37 cellular contexts compared by ENCODE assay signal in the genomic region with DNA sequence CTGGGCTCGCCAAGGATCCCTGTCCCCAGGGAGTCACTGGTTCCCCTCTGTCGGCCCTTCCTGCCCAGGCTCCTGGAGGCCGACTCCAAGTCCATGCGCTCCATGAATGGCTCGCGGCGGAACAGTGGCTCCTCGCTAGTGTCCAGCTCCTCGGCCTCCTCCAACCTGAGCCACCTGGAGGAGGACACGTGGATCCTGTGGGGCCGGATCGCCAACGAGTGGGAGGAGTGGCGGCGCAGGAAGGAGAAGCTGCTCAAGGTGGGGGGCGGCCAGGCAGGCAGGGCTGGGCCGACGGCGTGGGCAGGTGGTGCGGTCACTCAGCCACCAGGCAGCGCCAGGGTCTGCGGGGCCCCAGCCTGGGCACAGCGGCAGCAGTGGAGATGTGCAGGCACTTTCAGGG. TPM values are rescaled to one million over a fixed set of nuclear protein-coding genes. Genes with fewer than 3 reads are reported as not detected.
"Had no signal": no experiment of that assay in that cellular context is flagged by ENCODE, and none has a peak within 500 bp of the region (broad histone marks: within the 10 kb centered on the region; RNA-seq: fewer than 3 reads in every experiment).

No MANE protein-coding gene starts in this region.

- H3K27ac ChIP-seq: VCaP had no signal

- H3K9me3 ChIP-seq: MG63 had no signal

- H3K9me3 Mint-ChIP-seq: activated CD4-positive, alpha-beta memory T cell treated with anti-CD3 and anti-CD28 coated beads, Interleukin-2, amount 10 ng/mL, durations not matched to agents 7 days and 5 days; activated naive CD4-positive, alpha-beta T cell treated with anti-CD3 and anti-CD28 coated beads, Interleukin-2, amount 10 ng/mL, durations not matched to agents 7 days and 5 days; activated naive CD8-positive, alpha-beta T cell treated with anti-CD3 and anti-CD28 coated beads, Interleukin-2, amount 50 U/mL, for 24 hours; brain had no signal

- DNase-seq: activated CD4-positive, alpha-beta memory T cell treated with anti-CD3 and anti-CD28 coated beads, Interleukin-2, amount 10 ng/mL, durations not matched to agents 7 days and 5 days; activated CD4-positive, alpha-beta T cell treated with anti-CD3 and anti-CD28 coated beads for 1 hour; activated CD4-positive, alpha-beta T cell treated with anti-CD3 and anti-CD28 coated beads for 48 hours; activated CD4-positive, CD25-positive, alpha-beta regulatory T cell; activated CD8-positive, alpha-beta memory T cell treated with anti-CD3 and anti-CD28 coated beads for 24 hours; activated CD8-positive, alpha-beta memory T cell treated with anti-CD3 and anti-CD28 coated beads, Interleukin-2, amount 10 ng/mL, durations not matched to agents 7 days and 5 days; activated CD8-positive, alpha-beta memory T cell treated with anti-CD3 and anti-CD28 coated beads, Interleukin-2, amount 50 U/mL, for 48 hours; activated effector memory CD4-positive, alpha-beta T cell treated with Interleukin-2 at 50 U/mL for 16 hours; activated naive CD4-positive, alpha-beta T cell treated with anti-CD3 and anti-CD28 coated beads, Interleukin-2, amount 10 ng/mL, durations not matched to agents 7 days and 5 days; activated naive CD8-positive, alpha-beta T cell treated with anti-CD3 and anti-CD28 coated beads, Interleukin-2, amount 50 U/mL, for 24 hours; activated T-cell treated with anti-CD3 and anti-CD28 coated beads, Interleukin-2, amount 50 U/mL, for 48 hours; anterior cingulate cortex; caudate nucleus; Kasumi-1; KG1; MG63; NCI-H1048; NCI-H1105 treated with DMSO at 0.1 percent for 48 hours; NCI-H1436 treated with DMSO at 0.1 percent for 48 hours; NCI-H1694 treated with DMSO at 0.1 percent for 48 hours; NCI-H2029 treated with DMSO at 0.1 percent for 48 hours; NCI-H2171 treated with DMSO at 0.1 percent for 48 hours; NCI-H2227 treated with DMSO at 0.1 percent for 48 hours; NCI-H446 treated with DMSO at 0.1 percent for 48 hours; NCI-H524; NCI-H69; NCI-H82; SIG-M5; T-helper 1 cell; T-helper 2 cell; T-helper 9 cell had no signal

- H3K4me1 Mint-ChIP-seq: activated CD4-positive, alpha-beta memory T cell treated with anti-CD3 and anti-CD28 coated beads, Interleukin-2, amount 10 ng/mL, durations not matched to agents 7 days and 5 days; activated CD8-positive, alpha-beta memory T cell treated with anti-CD3 and anti-CD28 coated beads, Interleukin-2, amount 10 ng/mL, durations not matched to agents 7 days and 5 days; activated naive CD4-positive, alpha-beta T cell treated with anti-CD3 and anti-CD28 coated beads, Interleukin-2, amount 10 ng/mL, durations not matched to agents 7 days and 5 days; activated naive CD8-positive, alpha-beta T cell treated with anti-CD3 and anti-CD28 coated beads, Interleukin-2, amount 50 U/mL, for 24 hours had no signal

- H3K27me3 Mint-ChIP-seq: activated CD4-positive, alpha-beta memory T cell treated with anti-CD3 and anti-CD28 coated beads, Interleukin-2, amount 10 ng/mL, durations not matched to agents 7 days and 5 days; activated CD8-positive, alpha-beta memory T cell treated with anti-CD3 and anti-CD28 coated beads, Interleukin-2, amount 10 ng/mL, durations not matched to agents 7 days and 5 days; activated naive CD4-positive, alpha-beta T cell treated with anti-CD3 and anti-CD28 coated beads, Interleukin-2, amount 10 ng/mL, durations not matched to agents 7 days and 5 days; activated naive CD8-positive, alpha-beta T cell; activated naive CD8-positive, alpha-beta T cell treated with anti-CD3 and anti-CD28 coated beads, Interleukin-2, amount 50 U/mL, for 24 hours; brain had no signal

- H3K4me3 Mint-ChIP-seq: activated CD4-positive, alpha-beta memory T cell treated with anti-CD3 and anti-CD28 coated beads, Interleukin-2, amount 10 ng/mL, durations not matched to agents 7 days and 5 days; activated CD8-positive, alpha-beta memory T cell treated with anti-CD3 and anti-CD28 coated beads, Interleukin-2, amount 10 ng/mL, durations not matched to agents 7 days and 5 days; activated naive CD4-positive, alpha-beta T cell treated with anti-CD3 and anti-CD28 coated beads, Interleukin-2, amount 10 ng/mL, durations not matched to agents 7 days and 5 days; activated naive CD8-positive, alpha-beta T cell; activated naive CD8-positive, alpha-beta T cell treated with anti-CD3 and anti-CD28 coated beads, Interleukin-2, amount 50 U/mL, for 24 hours; brain had no signal

- H3K27me3 ChIP-seq: MG63 had no signal

- H3K4me3 ChIP-seq: MG63 had no signal

- H3K36me3 ChIP-seq: MG63 had no signal

- H3K36me3 Mint-ChIP-seq: activated CD8-positive, alpha-beta memory T cell treated with anti-CD3 and anti-CD28 coated beads, Interleukin-2, amount 10 ng/mL, durations not matched to agents 7 days and 5 days; activated naive CD4-positive, alpha-beta T cell treated with anti-CD3 and anti-CD28 coated beads, Interleukin-2, amount 10 ng/mL, durations not matched to agents 7 days and 5 days; activated naive CD8-positive, alpha-beta T cell; brain had no signal

- H3K27ac Mint-ChIP-seq: activated CD4-positive, alpha-beta memory T cell treated with anti-CD3 and anti-CD28 coated beads, Interleukin-2, amount 10 ng/mL, durations not matched to agents 7 days and 5 days; activated CD8-positive, alpha-beta memory T cell treated with anti-CD3 and anti-CD28 coated beads, Interleukin-2, amount 10 ng/mL, durations not matched to agents 7 days and 5 days; activated naive CD4-positive, alpha-beta T cell treated with anti-CD3 and anti-CD28 coated beads, Interleukin-2, amount 10 ng/mL, durations not matched to agents 7 days and 5 days; activated naive CD8-positive, alpha-beta T cell; activated naive CD8-positive, alpha-beta T cell treated with anti-CD3 and anti-CD28 coated beads, Interleukin-2, amount 50 U/mL, for 24 hours; brain had no signal

RNA-seq across cellular contexts. Expression of gene PRR36, which starts 26.5 kb away (rescaled TPM):
- total RNA-seq: bronchial epithelial cell, RPMI7951, SK-MEL-5 had no signal

RNA-seq across cellular contexts. Expression of gene LRRC8E, which starts 40.6 kb away (rescaled TPM):
- total RNA-seq: activated CD4-positive, alpha-beta memory T cell treated with anti-CD3 and anti-CD28 coated beads, Interleukin-2, amount 10 ng/mL, durations not matched to agents 7 days and 5 days; activated CD8-positive, alpha-beta memory T cell treated with anti-CD3 and anti-CD28 coated beads, Interleukin-2, amount 10 ng/mL, durations not matched to agents 7 days and 5 days had no signal
